ENCODE assay signal across 8 cellular contexts in the genomic region with DNA sequence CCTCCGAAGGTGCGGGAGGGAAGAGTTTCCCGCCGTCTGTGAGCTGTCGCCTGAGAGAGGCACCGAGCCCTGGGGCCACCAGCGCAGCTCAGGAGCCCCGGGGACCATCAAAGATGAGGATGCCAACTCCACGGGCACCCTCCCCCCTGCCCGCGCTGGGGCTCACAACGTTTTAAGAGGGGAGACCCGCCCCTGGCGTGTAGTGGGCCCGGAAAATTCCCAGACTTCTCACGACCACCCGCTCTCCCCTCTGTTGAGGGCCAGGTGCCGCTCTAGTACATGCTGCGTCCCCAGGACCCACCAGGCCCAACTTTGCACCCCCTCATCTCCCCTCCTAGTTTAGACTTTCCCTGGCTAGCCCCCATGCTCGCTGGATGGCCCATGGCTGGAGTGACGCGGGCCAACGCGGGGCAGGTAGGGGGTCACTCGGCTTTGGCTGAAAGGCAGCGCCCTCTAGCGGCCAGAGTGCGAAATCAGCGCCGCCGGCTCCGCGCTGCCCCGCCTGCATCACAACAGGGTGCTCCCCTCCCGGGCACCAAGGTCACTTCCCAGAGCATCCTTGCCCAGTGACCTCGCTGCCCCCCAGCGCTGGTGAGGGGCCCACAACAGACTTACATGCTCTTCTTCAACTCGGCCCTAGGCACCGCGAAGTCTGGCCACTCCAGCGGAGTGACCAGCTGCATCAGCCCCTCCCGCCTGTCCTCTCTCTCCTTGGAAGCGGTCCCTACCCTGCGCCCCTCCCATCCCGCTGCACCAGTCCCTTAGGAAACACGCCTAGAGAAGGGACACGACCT. TPM values are rescaled to one million over a fixed set of nuclear protein-coding genes. Genes with fewer than 3 reads are reported as not detected.
DNase-seq lines count a peak whose midpoint lies in the region; ATAC-seq, FAIRE-seq and TF ChIP-seq lines count a peak whose summit lies in the region.

No MANE protein-coding gene starts in this region.

- peak; percentile 93 for TF ChIP-seq CTCF in GM10248 (IDR thresholded peaks at IDR 0.05; ENCODE audit: control extremely low read depth, extremely low read depth, low read depth, missing control alignments)
- TF ChIP-seq CTCF in H1 (IDR thresholded peaks at IDR 0.05; ENCODE audit: control extremely low read depth in 1 of 3, insufficient read depth in 1 of 3, low read depth in 1 of 3, low read length in 3 of 3): peak; percentile 83 to 93 (median 85)

- no peak overlapping the region; the same call in 1 of the 2 replicates for H2BK15ac ChIP-seq in H1 (ENCODE audit: low read length)

- H2BK20ac ChIP-seq in H1 (ENCODE audit: low read length): no peak overlapping the region

- no peaks in the 10 kb centered on the region for H4K20me1 ChIP-seq in H1 (replicated peaks in 1 of 2; ENCODE audit: control insufficient read depth in 1 of 2, insufficient read depth in 2 of 2, low read length in 2 of 2)

- H4K5ac ChIP-seq in H1 (ENCODE audit: insufficient read length, low read depth, low read length): peak overlapping the region; percentile 12

- H3K4me3 ChIP-seq in H1 (ENCODE audit: extremely low read depth in 1 of 4, insufficient read depth in 2 of 4, low read depth in 3 of 4, low read length in 4 of 4) (peak overlapping the region; percentile 23 to 59 (median 51); a peak in 7 of 8 replicates), mesodermal cell (ENCODE audit: extremely low read depth, insufficient read depth, low read length, poor library complexity, severe bottlenecking) (no peak overlapping the region)

- H2AFZ ChIP-seq in H1 (ENCODE audit: low read length): peak overlapping the region; percentile 97; the same call in 1 of the 2 replicates

- CTCF ChIA-PET in GM10248 (lab: Yijun Ruan, JAX) (interaction anchor here (0.6 to 3.3 kb wide), 26 partner anchors 8 to 243 kb away, joined by 3 to 59 read pairs (median 4); a partner anchor contains a TSS), H1 (lab: Charles Lee; ENCODE audit: partially characterized antibody) (interaction anchor here (0.7 to 2.6 kb wide), 15 partner anchors 9 to 37 kb away, joined by 3 to 20 read pairs (median 3); no protein-coding TSS in a partner anchor)

- no peak overlapping the region for H3K23ac ChIP-seq in H1 (ENCODE audit: insufficient read length)

- H3K36me3 ChIP-seq in H1 (ENCODE audit: control insufficient read depth in 2 of 4, insufficient read depth in 4 of 4, low read length in 3 of 4): no peaks in the 10 kb centered on the region
- H3K36me3 ChIP-seq in mesodermal cell (ENCODE audit: control insufficient read depth, insufficient read depth, low read length): no peaks in the 10 kb centered on the region

- ATAC-seq in HG02763 (IDR thresholded peaks at IDR 0.05; ENCODE audit: unreplicated experiment): peak; percentile 68

- H3K79me1 ChIP-seq in H1 (ENCODE audit: low read depth, low read length): no peaks in the 10 kb centered on the region

- no peak overlapping the region for H3K27ac ChIP-seq in H1 (ENCODE audit: low read depth, low read length)
- H3K27ac ChIP-seq in mesodermal cell (ENCODE audit: low read depth, low read length, severe bottlenecking): peak overlapping the region; percentile 32

- POLR2A ChIA-PET in GM10248 (lab: Yijun Ruan, JAX): no interaction called here
- POLR2A ChIA-PET in H1 (lab: Charles Lee; ENCODE audit: partially characterized antibody): interaction anchor here (1.6 kb wide), 1 partner anchor 103 kb away, joined by 3 read pairs; a partner anchor contains a TSS

- no peak for TF ChIP-seq POLR2A in H1 (IDR thresholded peaks at IDR 0.05; ENCODE audit: control extremely low read depth in 1 of 2, low read depth in 2 of 2, low read length in 2 of 2)

- no peak for FAIRE-seq in H1 (lab: Jason Lieb, UNC)

- H2BK5ac ChIP-seq in H1 (ENCODE audit: low read depth, low read length): no peak overlapping the region

- H3K56ac ChIP-seq in H1 (replicated peaks; ENCODE audit: insufficient read length, low read depth, low read length): peak overlapping the region; percentile 63

- no peak overlapping the region for H2AK5ac ChIP-seq in H1 (ENCODE audit: low read depth, low read length)

- WGBS in H1 (ENCODE audit: extremely low coverage in 1 of 2, insufficient coverage in 1 of 2, insufficient read length in 1 of 2, insufficient replicate concordance in 2 of 2, low coverage in 1 of 2, low lambda C conversion rate in 2 of 2, missing lambda C conversion rate in 1 of 2), 2 experiments: 15% methylated on average over 47 of the region's 47 CpGs; no CpG with 5 or more reads in 1 of the 2 experiments
- 30 to 34% methylated on average over 38 to 47 of the region's 47 CpGs for WGBS in mesodermal cell (ENCODE audit: insufficient coverage in 2 of 2), 2 experiments

- no peak; a peak in 1 of 3 replicates for TF ChIP-seq EP300 in H1 (IDR thresholded peaks at IDR 0.05; ENCODE audit: borderline replicate concordance in 1 of 2, low read depth in 2 of 2, low read length in 2 of 2)

- H3K9ac ChIP-seq in H1 (replicated peaks in 1 of 4; ENCODE audit: extremely low read depth in 1 of 4, low read depth in 3 of 4, low read length in 3 of 4): peak overlapping the region in 2 of 4 experiments; percentile 34 to 38; a peak in 1 of 7 replicates

- peak overlapping the region; percentile 12 to 88 for H3K4me2 ChIP-seq in H1 (ENCODE audit: insufficient read depth in 1 of 2, low read depth in 2 of 2, low read length in 2 of 2)

- peaks cover 2% of the 10 kb centered on the region; the same call in 1 of the 2 replicates for H3K23me2 ChIP-seq in H1 (ENCODE audit: low read depth, low read length)

- H3K4me1 ChIP-seq in H1 (replicated peaks in 1 of 4; ENCODE audit: control insufficient read depth in 3 of 4, insufficient read depth in 4 of 4, low read length in 3 of 4) (no peaks in the 10 kb centered on the region; a peak in 2 of 7 replicates), mesodermal cell (ENCODE audit: control insufficient read depth, insufficient read depth, low read length, poor library complexity, severe bottlenecking) (peaks cover 16% of the 10 kb centered on the region)

- H2BK120ac ChIP-seq in H1 (replicated peaks; ENCODE audit: low read depth, low read length): no peak overlapping the region

- H3K4ac ChIP-seq in H1 (replicated peaks; ENCODE audit: insufficient read length, low read depth, low read length): no peak overlapping the region

- H2BK12ac ChIP-seq in H1 (ENCODE audit: low read depth, low read length): no peak overlapping the region

- H3K14ac ChIP-seq in H1 (ENCODE audit: insufficient read length): no peak overlapping the region

- peak overlapping the region; percentile 37 for H4K91ac ChIP-seq in H1 (replicated peaks; ENCODE audit: insufficient read length, low read length)

- peak overlapping the region; percentile 78; the same call in 1 of the 2 replicates for H3K18ac ChIP-seq in H1 (ENCODE audit: extremely low read depth, low read length)

- H3K27me3 ChIP-seq in H1 (replicated peaks in 1 of 4; ENCODE audit: control insufficient read depth in 3 of 4, extremely low read depth in 1 of 4, insufficient read depth in 3 of 4, low read length in 3 of 4): peaks cover 0 to 7% (median 7%) of the 10 kb centered on the region in 4 experiments; a peak in 5 of 7 replicates

- no peaks in the 10 kb centered on the region for H3K9me3 ChIP-seq in H1 (ENCODE audit: insufficient read depth in 2 of 2, low read depth in 1 of 2, low read length in 1 of 2)
- H3K9me3 ChIP-seq in mesodermal cell (ENCODE audit: control insufficient read depth, low read length): no peaks in the 10 kb centered on the region

- H4K8ac ChIP-seq in H1 (ENCODE audit: extremely low read depth, insufficient read depth, low read length): 0 out of 2 replicates have a peak overlapping the region, but pooled peaks have one; percentile 4

- DNase-seq in GM10248 (ENCODE audit: extremely low spot score): peak; percentile 82
- peak; percentile 21 for DNase-seq in NCI-H748 treated with DMSO at 0.1 percent for 48 hours (lab: John Stamatoyannopoulos, UW)
- peak; percentile 56 to 76 (median 70) for DNase-seq in activated CD8-positive, alpha-beta memory T cell treated with anti-CD3 and anti-CD28 coated beads for 48 hours (ENCODE audit: low read depth in 2 of 3, low spot score in 2 of 3)
- peak in 1 of 2 experiments; percentile 95 for DNase-seq in H1 (ENCODE audit: low read depth in 1 of 2, low spot score in 2 of 2)
- DNase-seq in stimulated activated CD8-positive, alpha-beta memory T cell treated with anti-CD3 and anti-CD28 coated beads, Interleukin-15, amount 100 ng/mL, for 48 hours (ENCODE audit: low read depth in 2 of 2): peak; percentile 54 to 56
- DNase-seq in foreskin melanocyte: no peak

- no peaks in the 10 kb centered on the region for H3K79me2 ChIP-seq in H1 (ENCODE audit: control insufficient read depth in 1 of 2, insufficient read depth in 2 of 2, low read length in 2 of 2)

- peak; percentile 85 to 89 for TF ChIP-seq RAD21 in H1 (IDR thresholded peaks at IDR 0.05 in 1 of 2, conservative IDR thresholded peaks at IDR 0.05 in 1 of 2; ENCODE audit: low read depth in 2 of 2, low read length in 2 of 2)

TF ChIP-seq in H1, 55 proteins besides CTCF, POLR2A, EP300 and RAD21 (continues in another document):
- no peak for TF ChIP-seq TBP (IDR thresholded peaks at IDR 0.05; ENCODE audit: low read depth, low read length)
- TF ChIP-seq SP2 (IDR thresholded peaks at IDR 0.05; ENCODE audit: low read length): no peak

RNA-seq across cellular contexts. Expression of a gene that starts 1.8 kb away (rescaled TPM):
- not detected in 2 replicates for total RNA-seq in H1 (2021; fragmentation: NEBNext Ultra II Directional; extraction: Animal tissue kit (Norgen Biotek cat#: 25700))
- polyA plus RNA-seq in H1 (2011; rRNA removed): not detected in 2 replicates
- polyA plus RNA-seq in H1 (2011; cell fraction: cytosol; rRNA removed): not detected
- polyA plus RNA-seq in H1 (2011; cell fraction: nucleus; rRNA removed): not detected
- 0.08 to 0.14 TPM in 2 of 4 replicates, not detected in the others for polyA plus RNA-seq in H1 (2012, experiment 1 of 2)
- polyA plus RNA-seq in H1 (2012, experiment 2 of 2): not detected
- not detected for polyA plus RNA-seq in H1 (2013, experiment 1 of 2)
- not detected for polyA plus RNA-seq in H1 (2013, experiment 2 of 2)
- not detected in 2 replicates for polyA minus RNA-seq in H1 (2011; rRNA and poly(A)+ RNA removed)
- polyA minus RNA-seq in H1 (2011; cell fraction: cytosol; rRNA and poly(A)+ RNA removed): not detected
- polyA minus RNA-seq in H1 (2011; cell fraction: nucleus; rRNA and poly(A)+ RNA removed): not detected
- 0.11 TPM for polyA plus RNA-seq in mesodermal cell (2013, experiment 1 of 2)
- not detected for polyA plus RNA-seq in mesodermal cell (2013, experiment 2 of 2)

RNA-seq across cellular contexts. Expression of a gene that starts 13.9 kb away (rescaled TPM):
- not detected in 2 replicates for total RNA-seq in H1 (2021; fragmentation: NEBNext Ultra II Directional; extraction: Animal tissue kit (Norgen Biotek cat#: 25700))
- 0.08 and 0.17 TPM in 2 replicates for polyA plus RNA-seq in H1 (2011; rRNA removed)
- polyA plus RNA-seq in H1 (2011; cell fraction: cytosol; rRNA removed): 0.36 TPM
- not detected for polyA plus RNA-seq in H1 (2011; cell fraction: nucleus; rRNA removed)
- 0.15 to 0.72 TPM (median 0.46 TPM) in 4 replicates for polyA plus RNA-seq in H1 (2012, experiment 1 of 2)
- polyA plus RNA-seq in H1 (2012, experiment 2 of 2): not detected
- polyA plus RNA-seq in H1 (2013, experiment 1 of 2): 0.10 TPM
- polyA plus RNA-seq in H1 (2013, experiment 2 of 2): 0.18 TPM
- polyA minus RNA-seq in H1 (2011; rRNA and poly(A)+ RNA removed): 0.32 TPM in 1 of 2 replicates, not detected in the other
- polyA minus RNA-seq in H1 (2011; cell fraction: cytosol; rRNA and poly(A)+ RNA removed): not detected
- polyA minus RNA-seq in H1 (2011; cell fraction: nucleus; rRNA and poly(A)+ RNA removed): not detected
- 1.1 TPM for polyA plus RNA-seq in mesodermal cell (2013, experiment 1 of 2)
- 0.76 TPM for polyA plus RNA-seq in mesodermal cell (2013, experiment 2 of 2)
